In the genomic region with DNA sequence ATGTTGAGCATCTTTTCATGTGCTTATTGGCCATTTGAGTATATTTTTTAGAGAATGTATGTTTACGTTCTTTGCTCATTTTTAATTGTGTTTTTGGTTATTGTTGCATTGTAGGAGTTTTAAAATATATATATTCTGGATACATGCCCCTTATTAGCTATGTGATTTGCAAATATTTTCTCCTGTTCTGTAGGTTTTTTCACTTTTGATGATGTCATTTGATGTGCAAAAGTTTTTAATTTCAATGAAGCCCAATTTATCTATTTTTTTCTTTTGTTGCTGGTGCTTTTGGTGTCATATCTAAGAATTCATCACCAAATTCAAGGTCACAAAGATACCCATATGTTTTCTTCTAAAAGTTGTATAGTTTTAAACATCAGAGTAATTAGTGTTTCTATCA, we compare ENCODE assay signal across 34 cellular contexts.
"Had no signal": no experiment of that assay in that cellular context is flagged by ENCODE, and none has a peak within 500 bp of the region (broad histone marks: within the 10 kb centered on the region; RNA-seq: fewer than 3 reads in every experiment).

No MANE protein-coding gene starts in this region.

- H3K4me1 ChIP-seq: adrenal gland, ascending aorta had no signal

- H3K9me3 ChIP-seq: adrenal gland, ascending aorta had no signal

- DNase-seq: activated B cell treated with CpG ODN at 0.5 μM for 24 hours; activated CD4-positive, alpha-beta memory T cell treated with anti-CD3 and anti-CD28 coated beads for 36 hours; activated CD4-positive, alpha-beta T cell treated with anti-CD3 and anti-CD28 coated beads for 4 hours; activated CD4-positive, alpha-beta T cell treated with anti-CD3 and anti-CD28 coated beads, Interleukin-2, amount 10 ng/mL, durations not matched to agents 24 days and 14 days; activated CD4-positive, alpha-beta T cell treated with anti-CD3 and anti-CD28 coated beads, Interleukin-2, amount 50 U/mL, for 1 hour; activated CD4-positive, alpha-beta T cell treated with anti-CD3 and anti-CD28 coated beads, Interleukin-2, amount 50 U/mL, for 4 hours; activated CD4-positive, CD25-positive, alpha-beta regulatory T cell treated with anti-CD3 and anti-CD28 coated beads, Interleukin-2, amount 50 U/mL, for 72 hours; activated CD8-positive, alpha-beta memory T cell treated with anti-CD3 and anti-CD28 coated beads, Interleukin-2, amount 50 U/mL, for 4 hours; activated CD8-positive, alpha-beta T cell treated with anti-CD3 and anti-CD28 coated beads for 36 hours; activated effector memory CD4-positive, alpha-beta T cell treated with anti-CD3 and anti-CD28 coated beads, Interleukin-2, amount 50 U/mL, for 16 hours; activated gamma-delta T cell treated with Interleukin-2 at 50 U/mL for 16 hours; activated naive CD4-positive, alpha-beta T cell; activated naive CD4-positive, alpha-beta T cell treated with anti-CD3 and anti-CD28 coated beads for 36 hours; activated naive CD4-positive, alpha-beta T cell treated with anti-CD3 and anti-CD28 coated beads, Interleukin-2, amount 50 U/mL, for 16 hours; activated naive CD8-positive, alpha-beta T cell treated with anti-CD3 and anti-CD28 coated beads for 36 hours; activated T-cell treated with anti-CD3 and anti-CD28 coated beads for 4 hours; activated T-cell treated with anti-CD3 and anti-CD28 coated beads, Interleukin-2, amount 50 U/mL, for 1 hour; activated T-cell treated with anti-CD3 and anti-CD28 coated beads, Interleukin-2, amount 50 U/mL, for 4 hours; activated T-cell treated with anti-CD3 and anti-CD28 coated beads, Interleukin-2, amount 50 U/mL, for 72 hours; adrenal gland; amniotic stem cell; anterior cingulate cortex; caudate nucleus; cerebellar nuclear complex; T-helper 1 cell; T-helper 2 cell; T-helper 9 cell had no signal

- H3K27ac ChIP-seq: adrenal gland, ascending aorta, cardiac muscle cell, VCaP had no signal

- ATAC-seq: activated CD8-positive, alpha-beta T cell treated with anti-CD3 and anti-CD28 coated beads for 36 hours; activated naive CD4-positive, alpha-beta T cell treated with anti-CD3 and anti-CD28 coated beads, Interleukin-2, amount 50 U/mL, for 72 hours; activated T-cell treated with anti-CD3 and anti-CD28 coated beads, Interleukin-2, amount 50 U/mL, for 4 hours; activated T-cell treated with anti-CD3 and anti-CD28 coated beads, Interleukin-2, amount 50 U/mL, for 72 hours; activated T-helper 17 cell treated with anti-CD3 and anti-CD28 coated beads, Interleukin-2, amount 50 U/mL, for 72 hours had no signal

- H3K27me3 ChIP-seq: adrenal gland, ascending aorta, cardiac muscle cell had no signal

- H3K36me3 ChIP-seq: adrenal gland, cardiac muscle cell had no signal

- H3K4me3 ChIP-seq: adrenal gland, ascending aorta, cardiac muscle cell had no signal

- FAIRE-seq: bronchial epithelial cell, TTC549 had no signal
